8 cellular contexts compared by ENCODE assay signal in genomic region chr11:18105086-18105801, GRCh38. TPM values are rescaled to one million over a fixed set of nuclear protein-coding genes. Genes with fewer than 3 reads are reported as not detected.
DNase-seq lines count a peak whose midpoint lies in the region; ATAC-seq and TF ChIP-seq lines count a peak whose summit lies in the region.

No MANE protein-coding gene starts in this region.

- peaks cover 4% of the 10 kb centered on the region for H3K27me3 Mint-ChIP-seq in activated CD8-positive, alpha-beta memory T cell treated with anti-CD3 and anti-CD28 coated beads, Interleukin-2, amount 10 ng/mL, durations not matched to agents 7 days and 5 days
- peaks cover 3% of the 10 kb centered on the region for H3K27me3 Mint-ChIP-seq in activated T-helper 1 cell treated with anti-CD3 and anti-CD28 coated beads, Interleukin-12 subunit alpha, Interleukin-12 subunit beta, Interleukin-2, Interleukin-4 antibody, amounts not matched to agents 30 ng/mL and 10 ng/mL and 1 ng/mL, durations not matched to agents 14 hours and 24 hours and 36 hours (ENCODE audit: insufficient read depth)

- peaks cover 26% of the 10 kb centered on the region for H3K4me1 Mint-ChIP-seq in activated CD8-positive, alpha-beta memory T cell treated with anti-CD3 and anti-CD28 coated beads, Interleukin-2, amount 10 ng/mL, durations not matched to agents 7 days and 5 days
- peaks cover 33% of the 10 kb centered on the region for H3K4me1 Mint-ChIP-seq in activated T-helper 1 cell treated with anti-CD3 and anti-CD28 coated beads, Interleukin-12 subunit alpha, Interleukin-12 subunit beta, Interleukin-2, Interleukin-4 antibody, amounts not matched to agents 30 ng/mL and 10 ng/mL and 1 ng/mL, durations not matched to agents 14 hours and 24 hours and 36 hours (ENCODE audit: low read depth)

- H3K4me3 ChIP-seq in tibial artery = peak overlapping the region; percentile 91 to 98

- H3K36me3 ChIP-seq in tibial artery = peaks cover 7 to 26% (median 18%) of the 10 kb centered on the region in 3 donors

- CTCF ChIA-PET in activated CD8-positive, alpha-beta memory T cell treated with anti-CD3 and anti-CD28 coated beads, Interleukin-2, amount 10 ng/mL, durations not matched to agents 7 days and 5 days (lab: Charles Lee) = interaction anchor here (0.7 to 2.6 kb wide), 27 partner anchors 7 to 568 kb away, joined by 3 to 33 read pairs (median 4); partner anchors contain the start of genes LDHA, SERGEF and SPTY2D1

- intact Hi-C loops in activated T-helper 1 cell treated with anti-CD3 and anti-CD28 coated beads, Interleukin-12 subunit alpha, Interleukin-12 subunit beta, Interleukin-2, Interleukin-4 antibody, amounts not matched to agents 30 ng/mL and 10 ng/mL and 1 ng/mL, durations not matched to agents 14 hours and 24 hours and 36 hours (cut with micrococcal nuclease) = loop anchor here (5.0 to 10.0 kb wide), 3 partner anchors 277 to 1137 kb away; partner anchors contain the start of gene E2F8
- intact Hi-C loops in left colon (cut with DNase I, micrococcal nuclease) (loop anchor here in 1 of 2 donors (10.0 kb wide), 1 partner anchor 90 kb away; the partner anchor contains the start of gene SERGEF), tibial artery (cut with DNase I; ENCODE audit: low total_unique reads) (loop anchor here (5.0 kb wide), 1 partner anchor 93 kb away; the partner anchor contains the start of gene SERGEF), head of caudate nucleus (cut with DNase I) (loop anchor here (5.0 kb wide), 1 partner anchor 93 kb away; the partner anchor contains the start of gene SERGEF)

- H3K27ac Mint-ChIP-seq in activated CD8-positive, alpha-beta memory T cell treated with anti-CD3 and anti-CD28 coated beads, Interleukin-2, amount 10 ng/mL, durations not matched to agents 7 days and 5 days = peak overlapping the region; percentile 89
- peak overlapping the region; percentile 88 for H3K27ac Mint-ChIP-seq in activated T-helper 1 cell treated with anti-CD3 and anti-CD28 coated beads, Interleukin-12 subunit alpha, Interleukin-12 subunit beta, Interleukin-2, Interleukin-4 antibody, amounts not matched to agents 30 ng/mL and 10 ng/mL and 1 ng/mL, durations not matched to agents 14 hours and 24 hours and 36 hours

- peaks cover 22% of the 10 kb centered on the region for H3K36me3 Mint-ChIP-seq in activated CD8-positive, alpha-beta memory T cell treated with anti-CD3 and anti-CD28 coated beads, Interleukin-2, amount 10 ng/mL, durations not matched to agents 7 days and 5 days
- peaks cover 25% of the 10 kb centered on the region for H3K36me3 Mint-ChIP-seq in activated T-helper 1 cell treated with anti-CD3 and anti-CD28 coated beads, Interleukin-12 subunit alpha, Interleukin-12 subunit beta, Interleukin-2, Interleukin-4 antibody, amounts not matched to agents 30 ng/mL and 10 ng/mL and 1 ng/mL, durations not matched to agents 14 hours and 24 hours and 36 hours (ENCODE audit: low read depth)

- no peaks in the 10 kb centered on the region for H3K9me3 Mint-ChIP-seq in activated CD8-positive, alpha-beta memory T cell treated with anti-CD3 and anti-CD28 coated beads, Interleukin-2, amount 10 ng/mL, durations not matched to agents 7 days and 5 days (ENCODE audit: low read depth)
- H3K9me3 Mint-ChIP-seq in activated T-helper 1 cell treated with anti-CD3 and anti-CD28 coated beads, Interleukin-12 subunit alpha, Interleukin-12 subunit beta, Interleukin-2, Interleukin-4 antibody, amounts not matched to agents 30 ng/mL and 10 ng/mL and 1 ng/mL, durations not matched to agents 14 hours and 24 hours and 36 hours = no peaks in the 10 kb centered on the region

- no peak for DNase-seq in activated CD8-positive, alpha-beta memory T cell treated with anti-CD3 and anti-CD28 coated beads, Interleukin-2, amount 10 ng/mL, durations not matched to agents 7 days and 5 days
- no peak for DNase-seq in activated CD8-positive, alpha-beta memory T cell treated with anti-CD3 and anti-CD28 coated beads, Interleukin-2, amount 50 U/mL, for 4 hours
- no peak for DNase-seq in activated T-helper 1 cell treated with anti-CD3 and anti-CD28 coated beads, Interleukin-12 subunit alpha, Interleukin-12 subunit beta, Interleukin-2, Interleukin-4 antibody, amounts not matched to agents 30 ng/mL and 10 ng/mL and 1 ng/mL, durations not matched to agents 14 hours and 24 hours and 36 hours (ENCODE audit: low spot score)
- DNase-seq in left colon (no peak), tibial artery (no peak), head of caudate nucleus (no peak)

- ATAC-seq in activated CD8-positive, alpha-beta memory T cell treated with anti-CD3 and anti-CD28 coated beads, Interleukin-2, amount 10 ng/mL, durations not matched to agents 7 days and 5 days = no peak
- ATAC-seq in left colon (peak; percentile 11), GM19023 (IDR thresholded peaks at IDR 0.05; ENCODE audit: unreplicated experiment) (no peak), HG03565 (IDR thresholded peaks at IDR 0.05; ENCODE audit: unreplicated experiment) (no peak)

- H3K27ac ChIP-seq in tibial artery = peak overlapping the region; percentile 68 to 77

- H3K4me3 Mint-ChIP-seq in activated CD8-positive, alpha-beta memory T cell treated with anti-CD3 and anti-CD28 coated beads, Interleukin-2, amount 10 ng/mL, durations not matched to agents 7 days and 5 days = peak overlapping the region; percentile 92
- H3K4me3 Mint-ChIP-seq in activated T-helper 1 cell treated with anti-CD3 and anti-CD28 coated beads, Interleukin-12 subunit alpha, Interleukin-12 subunit beta, Interleukin-2, Interleukin-4 antibody, amounts not matched to agents 30 ng/mL and 10 ng/mL and 1 ng/mL, durations not matched to agents 14 hours and 24 hours and 36 hours = peak overlapping the region; percentile 94

- TF ChIP-seq CTCF in tibial artery (IDR thresholded peaks at IDR 0.05) = no peak

- no peaks in the 10 kb centered on the region for H3K27me3 ChIP-seq in tibial artery

- no peaks in the 10 kb centered on the region for H3K9me3 ChIP-seq in tibial artery

- peaks cover 0 to 19% (median 9%) of the 10 kb centered on the region in 4 donors for H3K4me1 ChIP-seq in tibial artery

RNA-seq across cellular contexts. Expression of gene SAAL1, which starts 0.6 kb away (rescaled TPM):
- total RNA-seq in activated CD8-positive, alpha-beta memory T cell treated with anti-CD3 and anti-CD28 coated beads, Interleukin-2, amount 10 ng/mL, durations not matched to agents 7 days and 5 days = 10 to 100 TPM; 30.0 to 35.3 TPM
- total RNA-seq in activated T-helper 1 cell treated with anti-CD3 and anti-CD28 coated beads, Interleukin-12 subunit alpha, Interleukin-12 subunit beta, Interleukin-2, Interleukin-4 antibody, amounts not matched to agents 30 ng/mL and 10 ng/mL and 1 ng/mL, durations not matched to agents 14 hours and 24 hours and 36 hours = 42.5 and 42.9 TPM in 2 replicates
- 10 to 100 TPM; 10.3 to 10.6 TPM for total RNA-seq in left colon

RNA-seq across cellular contexts. Expression of gene MRGPRX3, which starts 27.1 kb away (rescaled TPM):
- not detected for total RNA-seq in activated CD8-positive, alpha-beta memory T cell treated with anti-CD3 and anti-CD28 coated beads, Interleukin-2, amount 10 ng/mL, durations not matched to agents 7 days and 5 days
- total RNA-seq in activated T-helper 1 cell treated with anti-CD3 and anti-CD28 coated beads, Interleukin-12 subunit alpha, Interleukin-12 subunit beta, Interleukin-2, Interleukin-4 antibody, amounts not matched to agents 30 ng/mL and 10 ng/mL and 1 ng/mL, durations not matched to agents 14 hours and 24 hours and 36 hours = not detected in 2 replicates
- not detected for total RNA-seq in left colon

RNA-seq across cellular contexts. Expression of gene TPH1, which starts 59.2 kb away (rescaled TPM):
- total RNA-seq in activated CD8-positive, alpha-beta memory T cell treated with anti-CD3 and anti-CD28 coated beads, Interleukin-2, amount 10 ng/mL, durations not matched to agents 7 days and 5 days = under 1 TPM; 0.26 to 0.40 TPM
- 0.49 and 0.51 TPM in 2 replicates for total RNA-seq in activated T-helper 1 cell treated with anti-CD3 and anti-CD28 coated beads, Interleukin-12 subunit alpha, Interleukin-12 subunit beta, Interleukin-2, Interleukin-4 antibody, amounts not matched to agents 30 ng/mL and 10 ng/mL and 1 ng/mL, durations not matched to agents 14 hours and 24 hours and 36 hours
- total RNA-seq in left colon = 10 to 100 TPM; 13.9 to 14.6 TPM
